Comparison of ENCODE assay signal across 19 cellular contexts in genomic region chr13:25973085-25973484, GRCh38.
DNase-seq lines count a peak whose midpoint lies in the region; ATAC-seq, FAIRE-seq and TF ChIP-seq lines count a peak whose summit lies in the region.
"Had no signal": no experiment of that assay in that cellular context is flagged by ENCODE, and none has a peak within 500 bp of the region (broad histone marks: within the 10 kb centered on the region; RNA-seq: fewer than 3 reads in every experiment).

No MANE protein-coding gene starts in this region.

- no peaks in the 10 kb centered on the region for H3K9me3 Mint-ChIP-seq in T-helper 1 cell treated with Interleukin-12 subunit alpha and Interleukin-12 subunit beta and Interleukin-4 antibody, amounts not matched to agents 30 μg/mL and 1 μg/mL, for 36 hours
- no peaks in the 10 kb centered on the region for H3K9me3 Mint-ChIP-seq in activated CD8-positive, alpha-beta T cell treated with anti-CD3 and anti-CD28 coated beads for 36 hours
- no peaks in the 10 kb centered on the region for H3K9me3 Mint-ChIP-seq in neural progenitor cell
- H3K9me3 Mint-ChIP-seq: activated T-helper 2 cell treated with anti-CD3 and anti-CD28 coated beads, Interferon-gamma antibody, Interleukin-2, Interleukin-4, amounts not matched to agents 10 μg/mL and 5 μg/mL and 100 μg/mL, durations not matched to agents 14 hours and 24 hours and 36 hours; natural killer cell treated with Interleukin-12 subunit alpha and Interleukin-12 subunit beta and Interleukin-15 and Interleukin-18, amount 100 ng/mL, for 72 hours had no signal

- no peak for FAIRE-seq in GM12892 (lab: Jason Lieb, UNC)
- FAIRE-seq: A204.1, GM18507 had no signal

- H3K4me2 ChIP-seq in neural progenitor cell = peak overlapping the region; percentile 39

- CTCF ChIA-PET in activated CD8-positive, alpha-beta T cell treated with anti-CD3 and anti-CD28 coated beads for 36 hours (lab: Charles Lee) = no interaction called here

- H3K36me3 Mint-ChIP-seq in T-helper 1 cell treated with Interleukin-12 subunit alpha and Interleukin-12 subunit beta and Interleukin-4 antibody, amounts not matched to agents 30 μg/mL and 1 μg/mL, for 36 hours (ENCODE audit: low read depth) = no peaks in the 10 kb centered on the region
- no peaks in the 10 kb centered on the region for H3K36me3 Mint-ChIP-seq in activated CD8-positive, alpha-beta T cell treated with anti-CD3 and anti-CD28 coated beads for 36 hours (ENCODE audit: low read depth)
- no peaks in the 10 kb centered on the region for H3K36me3 Mint-ChIP-seq in neural progenitor cell
- H3K36me3 Mint-ChIP-seq: natural killer cell treated with Interleukin-12 subunit alpha and Interleukin-12 subunit beta and Interleukin-15 and Interleukin-18, amount 100 ng/mL, for 72 hours had no signal

- intact Hi-C loops in activated CD8-positive, alpha-beta T cell treated with anti-CD3 and anti-CD28 coated beads for 36 hours (cut with micrococcal nuclease) = no loop called here

- POLR2A ChIA-PET in activated CD8-positive, alpha-beta T cell treated with anti-CD3 and anti-CD28 coated beads for 36 hours (lab: Charles Lee) = no interaction called here

- H3K27ac Mint-ChIP-seq in T-helper 1 cell treated with Interleukin-12 subunit alpha and Interleukin-12 subunit beta and Interleukin-4 antibody, amounts not matched to agents 30 μg/mL and 1 μg/mL, for 36 hours = peak overlapping the region; percentile 79
- peak overlapping the region; percentile 21 for H3K27ac Mint-ChIP-seq in activated CD8-positive, alpha-beta T cell treated with anti-CD3 and anti-CD28 coated beads for 36 hours
- H3K27ac Mint-ChIP-seq in neural progenitor cell = no peak overlapping the region
- H3K27ac Mint-ChIP-seq: activated CD4-positive, alpha-beta T cell treated with anti-CD3 and anti-CD28 coated beads for 36 hours; activated T-helper 2 cell treated with anti-CD3 and anti-CD28 coated beads, Interferon-gamma antibody, Interleukin-2, Interleukin-4, amounts not matched to agents 10 μg/mL and 5 μg/mL and 100 μg/mL, durations not matched to agents 14 hours and 24 hours and 36 hours; natural killer cell treated with Interleukin-12 subunit alpha and Interleukin-12 subunit beta and Interleukin-15 and Interleukin-18, amount 100 ng/mL, for 72 hours had no signal

- peak overlapping the region; percentile 69 for H3K4me3 Mint-ChIP-seq in T-helper 1 cell treated with Interleukin-12 subunit alpha and Interleukin-12 subunit beta and Interleukin-4 antibody, amounts not matched to agents 30 μg/mL and 1 μg/mL, for 36 hours
- H3K4me3 Mint-ChIP-seq in activated CD8-positive, alpha-beta T cell treated with anti-CD3 and anti-CD28 coated beads for 36 hours = no peak overlapping the region
- no peak overlapping the region for H3K4me3 Mint-ChIP-seq in neural progenitor cell
- H3K4me3 Mint-ChIP-seq: natural killer cell treated with Interleukin-12 subunit alpha and Interleukin-12 subunit beta and Interleukin-15 and Interleukin-18, amount 100 ng/mL, for 72 hours had no signal

- TF ChIP-seq CTCF in activated CD8-positive, alpha-beta T cell treated with anti-CD3 and anti-CD28 coated beads for 36 hours (IDR thresholded peaks at IDR 0.05) = no peak
- TF ChIP-seq CTCF in neural progenitor cell (IDR thresholded peaks at IDR 0.05) = no peak

- no peaks in the 10 kb centered on the region for H3K79me2 ChIP-seq in neural progenitor cell (ENCODE audit: low read depth)

- H4K20me1 ChIP-seq in neural progenitor cell (ENCODE audit: low read depth) = no peaks in the 10 kb centered on the region

- no peak for ATAC-seq in activated CD8-positive, alpha-beta T cell treated with anti-CD3 and anti-CD28 coated beads for 36 hours
- ATAC-seq in GM18520 (IDR thresholded peaks at IDR 0.05; ENCODE audit: unreplicated experiment) = no peak
- ATAC-seq: left ventricle myocardium superior; natural killer cell treated with Interleukin-12 subunit alpha and Interleukin-12 subunit beta and Interleukin-15 and Interleukin-18, amount 100 ng/mL, for 72 hours; right cardiac atrium had no signal

- no peaks in the 10 kb centered on the region for H3K9me3 ChIP-seq in neural progenitor cell (ENCODE audit: low read depth)

- H3K4me3 ChIP-seq in neural progenitor cell = no peak overlapping the region

- peaks cover 54% of the 10 kb centered on the region for H3F3A ChIP-seq in neural progenitor cell (ENCODE audit: low read depth)

- no peak for DNase-seq in T-helper 1 cell
- peak; percentile 24 for DNase-seq in NCI-H2029 treated with DMSO at 0.1 percent for 48 hours (lab: John Stamatoyannopoulos, UW)
- DNase-seq in activated CD8-positive, alpha-beta T cell treated with anti-CD3 and anti-CD28 coated beads for 36 hours = no peak
- DNase-seq in neural progenitor cell (ENCODE audit: low spot score) = peak; percentile 58
- no peak for DNase-seq in NCI-H345 (lab: John Stamatoyannopoulos, UW)
- no peak for DNase-seq in GM12892 (ENCODE audit: insufficient read length)
- DNase-seq: COR-L47; left ventricle myocardium superior; MV-4-11; NCI-H226; right cardiac atrium; stimulated activated CD4-positive, alpha-beta T cell treated with anti-CD3 and anti-CD28 coated beads, Interleukin-4, amount 100 ng/mL, for 4 hours had no signal

- no peak for TF ChIP-seq POLR2A in GM12892 (IDR thresholded peaks at IDR 0.05; ENCODE audit: low read depth, low read length)

- no peaks in the 10 kb centered on the region for H3K36me3 ChIP-seq in neural progenitor cell

- peaks cover 67% of the 10 kb centered on the region for H3K4me1 ChIP-seq in neural progenitor cell

- H3K27me3 Mint-ChIP-seq in T-helper 1 cell treated with Interleukin-12 subunit alpha and Interleukin-12 subunit beta and Interleukin-4 antibody, amounts not matched to agents 30 μg/mL and 1 μg/mL, for 36 hours (ENCODE audit: low read depth) = no peaks in the 10 kb centered on the region
- no peaks in the 10 kb centered on the region for H3K27me3 Mint-ChIP-seq in activated CD8-positive, alpha-beta T cell treated with anti-CD3 and anti-CD28 coated beads for 36 hours
- H3K27me3 Mint-ChIP-seq in neural progenitor cell (ENCODE audit: insufficient read depth, low read depth) = peaks cover 9% of the 10 kb centered on the region
- H3K27me3 Mint-ChIP-seq: activated CD4-positive, alpha-beta T cell treated with anti-CD3 and anti-CD28 coated beads for 36 hours had no signal

- no peak overlapping the region for H3K27ac ChIP-seq in neural progenitor cell

- no peak overlapping the region for H2AFZ ChIP-seq in neural progenitor cell (replicated peaks)

- no peaks in the 10 kb centered on the region for H3K27me3 ChIP-seq in neural progenitor cell

- H3K9ac ChIP-seq in neural progenitor cell = no peak overlapping the region

- H3K4me1 Mint-ChIP-seq in T-helper 1 cell treated with Interleukin-12 subunit alpha and Interleukin-12 subunit beta and Interleukin-4 antibody, amounts not matched to agents 30 μg/mL and 1 μg/mL, for 36 hours (ENCODE audit: low read depth) = peaks cover 53% of the 10 kb centered on the region
- peaks cover 48% of the 10 kb centered on the region for H3K4me1 Mint-ChIP-seq in activated CD8-positive, alpha-beta T cell treated with anti-CD3 and anti-CD28 coated beads for 36 hours (ENCODE audit: low read depth)
- peaks cover 42% of the 10 kb centered on the region for H3K4me1 Mint-ChIP-seq in neural progenitor cell

Comparison
In these comparisons a context has a peak if more than half of its experiments do, and no peak if none do; other contexts are left out.
1. DNase-seq: peak in NCI-H2029 treated with DMSO at 0.1 percent for 48 hours (single experiment) and neural progenitor cell (single experiment); none in T-helper 1 cell (0 of 5), activated CD8-positive, alpha-beta T cell treated with anti-CD3 and anti-CD28 coated beads for 36 hours (single experiment), NCI-H345 (single experiment) and GM12892 (single experiment).